ENCODE assay signal across 22 cellular contexts in genomic region chr7:128873234-128873633, GRCh38. TPM values are rescaled to one million over a fixed set of nuclear protein-coding genes. Genes with fewer than 3 reads are reported as not detected.
DNase-seq lines count a peak whose midpoint lies in the region; ATAC-seq, FAIRE-seq and TF ChIP-seq lines count a peak whose summit lies in the region.
"Had no signal": no experiment of that assay in that cellular context is flagged by ENCODE, and none has a peak within 500 bp of the region (broad histone marks: within the 10 kb centered on the region; RNA-seq: fewer than 3 reads in every experiment).

No MANE protein-coding gene starts in this region.

- H3K4me2 ChIP-seq in H1 (ENCODE audit: insufficient read depth in 1 of 2, low read depth in 2 of 2, low read length in 2 of 2), result no peak overlapping the region
- H3K4me2 ChIP-seq: BLaER1 had no signal

- H3K4me3 ChIP-seq in right cardiac atrium (ENCODE audit: low read length) (no peak overlapping the region), H1 (ENCODE audit: extremely low read depth in 1 of 4, insufficient read depth in 2 of 4, low read depth in 3 of 4, low read length in 4 of 4) (no peak overlapping the region), Caco-2 (ENCODE audit: low read depth, low read length) (no peak overlapping the region), adrenal gland (no peak overlapping the region)
- H3K4me3 ChIP-seq: BLaER1, GM12878, HAP-1 had no signal

- WGBS in right cardiac atrium, result 82% methylated on average over 9 of the region's 9 CpGs
- WGBS in H1 (ENCODE audit: extremely low coverage in 1 of 2, insufficient coverage in 1 of 2, insufficient read length in 1 of 2, insufficient replicate concordance in 2 of 2, low coverage in 1 of 2, low lambda C conversion rate in 2 of 2, missing lambda C conversion rate in 1 of 2), 2 experiments, result 86% methylated on average over 9 of the region's 9 CpGs; no CpG with 5 or more reads in 1 of the 2 experiments
- 72 to 87% (median 81%) methylated on average over 6 to 9 of the region's 9 CpGs for WGBS in adrenal gland, 4 donors

- H2AFZ ChIP-seq in H1 (ENCODE audit: low read length), result no peak overlapping the region

- no peak for TF ChIP-seq EP300 in H1 (IDR thresholded peaks at IDR 0.05; ENCODE audit: borderline replicate concordance in 1 of 2, low read depth in 2 of 2, low read length in 2 of 2)

- TF ChIP-seq CTCF in H1 (IDR thresholded peaks at IDR 0.05; ENCODE audit: control extremely low read depth in 1 of 3, insufficient read depth in 1 of 3, low read depth in 1 of 3, low read length in 3 of 3) (no peak), Caco-2 (IDR thresholded peaks at IDR 0.05; ENCODE audit: insufficient read depth in 1 of 2, low read depth in 1 of 2, low read length in 1 of 2, severe bottlenecking in 1 of 2, unreplicated experiment in 1 of 2) (no peak), adrenal gland (IDR thresholded peaks at IDR 0.05) (no peak)

- no TSS peak for BruUV-seq in Caco-2 (replicated peaks; lab: Mats Ljungman, UMichigan)

- H3K18ac ChIP-seq in H1 (ENCODE audit: extremely low read depth, low read length), result no peak overlapping the region; the same call in 1 of the 2 replicates

- no peak overlapping the region for H2BK20ac ChIP-seq in H1 (ENCODE audit: low read length)

- H3K4me1 ChIP-seq in right cardiac atrium (ENCODE audit: control insufficient read depth, insufficient read depth, low read length) (no peaks in the 10 kb centered on the region), H1 (replicated peaks in 1 of 4; ENCODE audit: control insufficient read depth in 3 of 4, insufficient read depth in 4 of 4, low read length in 3 of 4) (peaks cover 0 to 14% (median 10%) of the 10 kb centered on the region in 4 experiments; a peak in 6 of 7 replicates), Caco-2 (peaks cover 8% of the 10 kb centered on the region; the same call in 1 of the 2 replicates), adrenal gland (replicated peaks in 1 of 2) (peaks cover 14 to 16% of the 10 kb centered on the region in 2 donors)

- H2BK5ac ChIP-seq in H1 (ENCODE audit: low read depth, low read length), result no peak overlapping the region

- no peaks in the 10 kb centered on the region for H3K36me3 Mint-ChIP-seq in Caco-2 (ENCODE audit: insufficient read depth, unreplicated experiment)
- H3K36me3 Mint-ChIP-seq: CD4-positive, alpha-beta memory T cell had no signal

- H3K9me3 ChIP-seq in right cardiac atrium (ENCODE audit: control insufficient read depth, low read length) (no peaks in the 10 kb centered on the region), H1 (ENCODE audit: insufficient read depth in 2 of 2, low read depth in 1 of 2, low read length in 1 of 2) (no peaks in the 10 kb centered on the region), Caco-2 (no peaks in the 10 kb centered on the region), adrenal gland (replicated peaks in 1 of 3) (no peaks in the 10 kb centered on the region)
- H3K9me3 ChIP-seq: BLaER1, HAP-1 had no signal

- no peak overlapping the region for H3K14ac ChIP-seq in H1 (ENCODE audit: insufficient read length)

- H3K4ac ChIP-seq in H1 (replicated peaks; ENCODE audit: insufficient read length, low read depth, low read length), result no peak overlapping the region

- H2BK15ac ChIP-seq in H1 (ENCODE audit: low read length), result no peak overlapping the region

- POLR2A ChIA-PET in H1 (lab: Charles Lee; ENCODE audit: partially characterized antibody), result interaction anchor here (0.6 to 0.8 kb wide), 2 partner anchors 13 to 529 kb away, joined by 3 to 4 read pairs; no protein-coding TSS in a partner anchor
- POLR2A ChIA-PET in Caco-2 (lab: Charles Lee), result no interaction called here

- no peak for TF ChIP-seq RAD21 in H1 (IDR thresholded peaks at IDR 0.05 in 1 of 2, conservative IDR thresholded peaks at IDR 0.05 in 1 of 2; ENCODE audit: low read depth in 2 of 2, low read length in 2 of 2)

- no peak overlapping the region for H3K27ac Mint-ChIP-seq in Caco-2 (ENCODE audit: unreplicated experiment)
- H3K27ac Mint-ChIP-seq: CD14-positive monocyte; CD4-positive, alpha-beta memory T cell; IgD-negative memory B cell had no signal

- FAIRE-seq in H1 (lab: Jason Lieb, UNC), result no peak
- FAIRE-seq: GM12878, HTR-8/SVneo had no signal

- H3K27me3 Mint-ChIP-seq in Caco-2 (ENCODE audit: insufficient read depth, unreplicated experiment), result peaks cover 3% of the 10 kb centered on the region
- H3K27me3 Mint-ChIP-seq: CD4-positive, alpha-beta memory T cell had no signal

- no peaks in the 10 kb centered on the region for H3K9me3 Mint-ChIP-seq in Caco-2 (ENCODE audit: unreplicated experiment)
- H3K9me3 Mint-ChIP-seq: CD4-positive, alpha-beta memory T cell; IgD-negative memory B cell had no signal

- H2AK5ac ChIP-seq in H1 (ENCODE audit: low read depth, low read length), result no peak overlapping the region

- no peak overlapping the region for H2BK12ac ChIP-seq in H1 (ENCODE audit: low read depth, low read length)

- intact Hi-C loops in right cardiac atrium (cut with DNase I) (no loop called here), Right ventricle myocardium inferior (cut with DNase I) (no loop called here), posterior vena cava (cut with DNase I) (no loop called here), Caco-2 (cut with micrococcal nuclease; ENCODE audit: unreplicated experiment) (no loop called here), adrenal gland (cut with DNase I) (no loop called here)

- H3K23ac ChIP-seq in H1 (ENCODE audit: insufficient read length), result no peak overlapping the region

- H3K79me2 ChIP-seq in H1 (ENCODE audit: control insufficient read depth in 1 of 2, insufficient read depth in 2 of 2, low read length in 2 of 2), result no peaks in the 10 kb centered on the region

- H3K36me3 ChIP-seq in H1 (ENCODE audit: control insufficient read depth in 2 of 4, insufficient read depth in 4 of 4, low read length in 3 of 4) (no peaks in the 10 kb centered on the region), Caco-2 (ENCODE audit: control insufficient read depth, insufficient read depth, low read length) (no peaks in the 10 kb centered on the region), adrenal gland (replicated peaks in 1 of 2) (no peaks in the 10 kb centered on the region)
- H3K36me3 ChIP-seq: BLaER1, HAP-1 had no signal

- no peak overlapping the region for H3K4me3 Mint-ChIP-seq in Caco-2 (ENCODE audit: unreplicated experiment)
- H3K4me3 Mint-ChIP-seq: CD14-positive monocyte; CD4-positive, alpha-beta memory T cell; IgD-negative memory B cell had no signal

- H4K8ac ChIP-seq in H1 (ENCODE audit: extremely low read depth, insufficient read depth, low read length), result peak overlapping the region; percentile 57; the same call in 1 of the 2 replicates

- H3K27ac ChIP-seq in right cardiac atrium (ENCODE audit: low read length) (no peak overlapping the region), H1 (ENCODE audit: low read depth, low read length) (no peak overlapping the region), adrenal gland (no peak overlapping the region)
- H3K27ac ChIP-seq: BLaER1 had no signal

- H4K5ac ChIP-seq in H1 (ENCODE audit: insufficient read length, low read depth, low read length), result no peak overlapping the region

- peaks cover 12% of the 10 kb centered on the region for H3K23me2 ChIP-seq in H1 (ENCODE audit: low read depth, low read length)

- peaks cover 2 to 3% of the 10 kb centered on the region in 2 experiments for H4K20me1 ChIP-seq in H1 (replicated peaks in 1 of 2; ENCODE audit: control insufficient read depth in 1 of 2, insufficient read depth in 2 of 2, low read length in 2 of 2)

- no peaks in the 10 kb centered on the region; the same call in 1 of the 2 replicates for H3K79me1 ChIP-seq in H1 (ENCODE audit: low read depth, low read length)

- H4K91ac ChIP-seq in H1 (replicated peaks; ENCODE audit: insufficient read length, low read length), result no peak overlapping the region

- H3K4me1 Mint-ChIP-seq in Caco-2 (ENCODE audit: low read depth, unreplicated experiment), result no peaks in the 10 kb centered on the region

- TF ChIP-seq POLR2A in H1 (IDR thresholded peaks at IDR 0.05; ENCODE audit: control extremely low read depth in 1 of 2, low read depth in 2 of 2, low read length in 2 of 2), result no peak
- no peak for TF ChIP-seq POLR2A in adrenal gland (IDR thresholded peaks at IDR 0.05)

- H2BK120ac ChIP-seq in H1 (replicated peaks; ENCODE audit: low read depth, low read length), result no peak overlapping the region

- H3K27me3 ChIP-seq in right cardiac atrium (ENCODE audit: control insufficient read depth, insufficient read depth) (no peaks in the 10 kb centered on the region), H1 (replicated peaks in 1 of 4; ENCODE audit: control insufficient read depth in 3 of 4, extremely low read depth in 1 of 4, insufficient read depth in 3 of 4, low read length in 3 of 4) (peaks cover 5 to 36% (median 31%) of the 10 kb centered on the region in 4 experiments), Caco-2 (replicated peaks; ENCODE audit: control insufficient read depth, insufficient read depth, low read length) (no peaks in the 10 kb centered on the region), adrenal gland (peaks cover 5% of the 10 kb centered on the region)

- CTCF ChIA-PET in H1 (lab: Charles Lee; ENCODE audit: partially characterized antibody), result interaction anchor here (0.6 to 8.2 kb wide), 12 partner anchors 7 to 140 kb away, joined by 3 to 81 read pairs (median 6); partner anchors contain the start of gene ATP6V1F
- CTCF ChIA-PET in Caco-2 (lab: Charles Lee), result interaction anchor here (3.1 kb wide), 1 partner anchor 10 kb away, joined by 10 read pairs; the partner anchor contains the start of gene ATP6V1F

- no peak overlapping the region for H3K56ac ChIP-seq in H1 (replicated peaks; ENCODE audit: insufficient read length, low read depth, low read length)

- no peak for ATAC-seq in right cardiac atrium
- no peak for ATAC-seq in Right ventricle myocardium inferior
- ATAC-seq in HG03457 (IDR thresholded peaks at IDR 0.05; ENCODE audit: unreplicated experiment), result no peak
- ATAC-seq: GM12878 had no signal

- peak; percentile 3 to 41 (median 34) for DNase-seq in right cardiac atrium
- no peak for DNase-seq in Right ventricle myocardium inferior (ENCODE audit: missing footprints)
- no peak for DNase-seq in H1 (ENCODE audit: low read depth in 1 of 2, low spot score in 2 of 2)
- DNase-seq in posterior vena cava (ENCODE audit: low spot score), result peak; percentile 60
- no peak for DNase-seq in Caco-2
- DNase-seq in adrenal gland, result no peak
- DNase-seq: 8988T; Calu3; CD4-positive, alpha-beta memory T cell; DMS 273 treated with DMSO at 0.1 percent for 48 hours; DMS53; DND-41; EL had no signal

- no peak overlapping the region for H3K9ac ChIP-seq in H1 (replicated peaks in 1 of 4; ENCODE audit: extremely low read depth in 1 of 4, low read depth in 3 of 4, low read length in 3 of 4)
- H3K9ac ChIP-seq: BLaER1 had no signal

RNA-seq across cellular contexts. Expression of gene ATP6V1F, which starts 10.6 kb away (rescaled TPM):
- 100 to 1,000 TPM; 127 to 139 (median 134) TPM for total RNA-seq in right cardiac atrium
- polyA plus RNA-seq in right cardiac atrium, result 224 TPM
- 128 TPM for total RNA-seq in Right ventricle myocardium inferior
- total RNA-seq in H1 (2021; fragmentation: NEBNext Ultra II Directional; extraction: Animal tissue kit (Norgen Biotek cat#: 25700)), result 104 TPM in 2 replicates
- 318 and 344 TPM in 2 replicates for polyA plus RNA-seq in H1 (2011; rRNA removed)
- polyA plus RNA-seq in H1 (2011; cell fraction: cytosol; rRNA removed), result 227 TPM
- polyA plus RNA-seq in H1 (2011; cell fraction: nucleus; rRNA removed), result 147 TPM
- polyA plus RNA-seq in H1 (2012, experiment 1 of 2), result 165 to 195 TPM (median 180 TPM) in 4 replicates
- polyA plus RNA-seq in H1 (2012, experiment 2 of 2), result 412 TPM
- polyA plus RNA-seq in H1 (2013, experiment 1 of 2), result 164 TPM
- polyA plus RNA-seq in H1 (2013, experiment 2 of 2), result 168 TPM
- 36.9 and 39.0 TPM in 2 replicates for polyA minus RNA-seq in H1 (2011; rRNA and poly(A)+ RNA removed)
- 25.6 TPM for polyA minus RNA-seq in H1 (2011; cell fraction: cytosol; rRNA and poly(A)+ RNA removed)
- polyA minus RNA-seq in H1 (2011; cell fraction: nucleus; rRNA and poly(A)+ RNA removed), result 35.3 TPM
- 100 to 1,000 TPM; 106 to 115 TPM for total RNA-seq in posterior vena cava
- 162 and 168 TPM in 2 replicates for total RNA-seq in Caco-2 (2022)
- 100 to 1,000 TPM in 7 of 8 donors, 10 to 100 TPM in 1; 94.6 to 215 (median 156) TPM for total RNA-seq in adrenal gland
- polyA plus RNA-seq in adrenal gland, result 100 to 1,000 TPM; 200 to 334 (median 226) TPM

RNA-seq across cellular contexts. Expression of gene KCP, which starts 37.3 kb away (rescaled TPM):
- total RNA-seq in right cardiac atrium (under 1 TPM; 0.23 to 0.28 (median 0.24) TPM), Right ventricle myocardium inferior (0.11 TPM), posterior vena cava (1 to 10 TPM in 1 of 2 donors, under 1 TPM in 1; 0.95 to 1.3 TPM), Caco-2 (2022) (0.23 and 0.50 TPM in 2 replicates), adrenal gland (under 1 TPM in 6 of 8 donors, not detected in 2; 0.11 to 0.55 (median 0.35) TPM)
- polyA plus RNA-seq in right cardiac atrium (0.36 TPM), H1 (2011; rRNA removed) (1.3 and 2.1 TPM in 2 replicates), adrenal gland (1 to 10 TPM in 1 of 3 donors, under 1 TPM in 1, not detected in 1; 0.37 to 8.0 TPM)
- 1.8 and 2.0 TPM in 2 replicates for total RNA-seq in H1 (2021; fragmentation: NEBNext Ultra II Directional; extraction: Animal tissue kit (Norgen Biotek cat#: 25700))
- 1.6 TPM for polyA plus RNA-seq in H1 (2011; cell fraction: cytosol; rRNA removed)
- polyA plus RNA-seq in H1 (2011; cell fraction: nucleus; rRNA removed), result 8.1 TPM
- polyA plus RNA-seq in H1 (2012, experiment 1 of 2), result 1.1 to 2.3 TPM (median 1.6 TPM) in 4 replicates
- polyA plus RNA-seq in H1 (2012, experiment 2 of 2), result 0.51 TPM
- polyA plus RNA-seq in H1 (2013, experiment 1 of 2), result 1.8 TPM
- polyA plus RNA-seq in H1 (2013, experiment 2 of 2), result 1.5 TPM
- polyA minus RNA-seq in H1 (2011; rRNA and poly(A)+ RNA removed), result 1.1 and 1.4 TPM in 2 replicates
- polyA minus RNA-seq in H1 (2011; cell fraction: cytosol; rRNA and poly(A)+ RNA removed), result 0.59 TPM
- 4.3 TPM for polyA minus RNA-seq in H1 (2011; cell fraction: nucleus; rRNA and poly(A)+ RNA removed)
- total RNA-seq: A673, H4 had no signal
- polyA plus RNA-seq: CD4-positive, alpha-beta memory T cell had no signal

RNA-seq across cellular contexts. Expression of gene FLNC, which starts 43.0 kb away (rescaled TPM):
- 100 to 1,000 TPM; 244 to 358 (median 285) TPM for total RNA-seq in right cardiac atrium
- 216 TPM for polyA plus RNA-seq in right cardiac atrium
- 905 TPM for total RNA-seq in Right ventricle myocardium inferior
- 10.7 and 12.0 TPM in 2 replicates for total RNA-seq in H1 (2021; fragmentation: NEBNext Ultra II Directional; extraction: Animal tissue kit (Norgen Biotek cat#: 25700))
- polyA plus RNA-seq in H1 (2011; rRNA removed), result 1.9 and 3.3 TPM in 2 replicates
- 2.3 TPM for polyA plus RNA-seq in H1 (2011; cell fraction: cytosol; rRNA removed)
- polyA plus RNA-seq in H1 (2011; cell fraction: nucleus; rRNA removed), result 9.5 TPM
- polyA plus RNA-seq in H1 (2012, experiment 1 of 2), result 5.2 to 7.9 TPM (median 6.6 TPM) in 4 replicates
- polyA plus RNA-seq in H1 (2012, experiment 2 of 2), result 5.2 TPM
- polyA plus RNA-seq in H1 (2013, experiment 1 of 2), result 8.3 TPM
- 7.8 TPM for polyA plus RNA-seq in H1 (2013, experiment 2 of 2)
- 4.5 and 5.1 TPM in 2 replicates for polyA minus RNA-seq in H1 (2011; rRNA and poly(A)+ RNA removed)
- 7.1 TPM for polyA minus RNA-seq in H1 (2011; cell fraction: cytosol; rRNA and poly(A)+ RNA removed)
- 5.7 TPM for polyA minus RNA-seq in H1 (2011; cell fraction: nucleus; rRNA and poly(A)+ RNA removed)
- 100 to 1,000 TPM; 440 to 856 TPM for total RNA-seq in posterior vena cava
- 108 and 128 TPM in 2 replicates for total RNA-seq in Caco-2 (2022)
- total RNA-seq in adrenal gland, result 1 to 10 TPM in 7 of 8 donors, under 1 TPM in 1; 0.90 to 4.1 (median 2.6) TPM
- 1 to 10 TPM in 2 of 3 donors, under 1 TPM in 1; 0.66 to 2.3 (median 1.8) TPM for polyA plus RNA-seq in adrenal gland
- polyA plus RNA-seq: CD14-positive monocyte; CD4-positive, alpha-beta memory T cell; IgD-negative memory B cell had no signal

Comparison
In these comparisons a context has a peak if more than half of its experiments do, and no peak if none do; other contexts are left out.
1. DNase-seq: peak in right cardiac atrium (3 of 3) and posterior vena cava (single experiment); none in Right ventricle myocardium inferior (single experiment), H1 (0 of 2), Caco-2 (0 of 2) and adrenal gland (0 of 7).